In the genomic region with DNA sequence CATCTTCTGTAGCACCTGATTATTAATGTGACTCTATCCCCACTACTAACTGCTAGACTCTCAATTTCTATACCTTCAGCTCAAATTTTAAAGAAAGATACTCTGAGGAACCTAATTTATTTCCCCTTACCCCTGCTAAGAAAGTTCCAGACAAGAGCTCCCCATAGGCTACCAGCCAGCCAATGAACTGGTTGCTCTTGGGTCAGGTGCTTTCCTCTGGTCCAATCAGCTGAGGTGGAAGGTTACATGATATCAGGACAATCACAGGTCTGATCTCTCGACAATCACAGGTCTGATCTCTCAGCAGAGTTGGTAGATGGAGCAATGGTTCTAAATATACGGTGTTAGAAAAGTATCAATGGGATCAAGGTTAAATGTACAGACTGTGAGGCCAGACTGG, we compare ENCODE assay signal across 23 cellular contexts.
"Had no signal": no experiment of that assay in that cellular context is flagged by ENCODE, and none has a peak within 500 bp of the region (broad histone marks: within the 10 kb centered on the region; RNA-seq: fewer than 3 reads in every experiment).

No MANE protein-coding gene starts in this region.

- H3K4me3 ChIP-seq: SJSA1, SK-N-MC had no signal

- H3K27ac Mint-ChIP-seq: IgD-negative memory B cell, T-cell had no signal

- H3K4me3 Mint-ChIP-seq: IgD-negative memory B cell, T-cell had no signal

- H3K36me3 ChIP-seq: SJSA1 had no signal

- H3K4me2 ChIP-seq: KMS-11 had no signal

- ATAC-seq: T-cell had no signal

- H3K4me1 ChIP-seq: SJSA1 had no signal

- H3K9me3 ChIP-seq: SJSA1 had no signal

- H3K27ac ChIP-seq: HL-60, KMS-11, SJSA1, SK-N-MC had no signal

- H3K36me3 Mint-ChIP-seq: IgD-negative memory B cell, T-cell had no signal

- DNase-seq: MV-4-11, NCI-H1092, NCI-H1105 treated with DMSO at 0.1 percent for 48 hours, NCI-H1417 treated with DMSO at 0.1 percent for 48 hours, NCI-H146, NCI-H1694 treated with DMSO at 0.1 percent for 48 hours, NCI-H1930, NCI-H2081, NCI-H2107, NCI-H2227 treated with DMSO at 0.1 percent for 48 hours, NCI-H524, NCI-H526 treated with DMSO at 0.1 percent for 48 hours, NCI-H774, Right ventricle myocardium superior, RPMI8226, SIG-M5, SW 1271, T-cell had no signal

- H3K27me3 Mint-ChIP-seq: IgD-negative memory B cell had no signal

- H3K4me1 Mint-ChIP-seq: IgD-negative memory B cell, T-cell had no signal

- H3K9me3 Mint-ChIP-seq: T-cell had no signal

- H3K9ac ChIP-seq: KMS-11 had no signal
